ENCODE assay signal across 13 cellular contexts in genomic region chr2:162316590-162316989, GRCh38. TPM values are rescaled to one million over a fixed set of nuclear protein-coding genes. Genes with fewer than 3 reads are reported as not detected.
DNase-seq lines count a peak whose midpoint lies in the region; ATAC-seq and TF ChIP-seq lines count a peak whose summit lies in the region.
"Had no signal": no experiment of that assay in that cellular context is flagged by ENCODE, and none has a peak within 500 bp of the region (broad histone marks: within the 10 kb centered on the region; RNA-seq: fewer than 3 reads in every experiment).

No MANE protein-coding gene starts in this region.

- no peak for TF ChIP-seq CTCF in OCI-LY7 (conservative IDR thresholded peaks at IDR 0.05; ENCODE audit: low read length)
- no peak for TF ChIP-seq CTCF in dorsolateral prefrontal cortex (IDR thresholded peaks at IDR 0.05 in 54 of 56, conservative IDR thresholded peaks at IDR 0.05 in 2 of 56; ENCODE audit: low read depth in 1 of 56, partially characterized antibody in 56 of 56)

- intact Hi-C loops in OCI-LY7 (cut with micrococcal nuclease; ENCODE audit: unreplicated experiment): no loop called here
- intact Hi-C loops in dorsolateral prefrontal cortex (cut with DNase I): no loop called here

- H3K4me3 ChIP-seq in OCI-LY7 (ENCODE audit: low read depth, low read length, poor library complexity, severe bottlenecking): peak overlapping the region; percentile 100
- H3K4me3 ChIP-seq in dorsolateral prefrontal cortex: peak overlapping the region in 30 of 59 donors; percentile 0 to 94 (median 68)
- H3K4me3 ChIP-seq in skin epidermis: peak overlapping the region in 5 of 7 experiments; percentile 56 to 98 (median 97)

- peaks cover 3% of the 10 kb centered on the region for H3K9me3 Mint-ChIP-seq in T-helper 1 cell treated with Interleukin-12 subunit alpha and Interleukin-12 subunit beta and Interleukin-4 antibody, amounts not matched to agents 30 μg/mL and 1 μg/mL, for 36 hours

- H3K27me3 ChIP-seq in dorsolateral prefrontal cortex: no peaks in the 10 kb centered on the region

- H3K9me2 ChIP-seq in OCI-LY7 (ENCODE audit: insufficient read depth, low read length): no peaks in the 10 kb centered on the region
- H3K9me2 ChIP-seq: SK-N-SH had no signal

- no peaks in the 10 kb centered on the region for H3K27me3 Mint-ChIP-seq in T-helper 1 cell treated with Interleukin-12 subunit alpha and Interleukin-12 subunit beta and Interleukin-4 antibody, amounts not matched to agents 30 μg/mL and 1 μg/mL, for 36 hours (ENCODE audit: low read depth)

- peaks cover 70% of the 10 kb centered on the region for H3K4me1 Mint-ChIP-seq in T-helper 1 cell treated with Interleukin-12 subunit alpha and Interleukin-12 subunit beta and Interleukin-4 antibody, amounts not matched to agents 30 μg/mL and 1 μg/mL, for 36 hours (ENCODE audit: low read depth)

- BruUV-seq in OCI-LY7 (replicated peaks; lab: Mats Ljungman, UMichigan): no TSS peak

- H3K27ac ChIP-seq in OCI-LY7 (ENCODE audit: low read depth, low read length, poor library complexity, severe bottlenecking) (no peak overlapping the region), dorsolateral prefrontal cortex (peak overlapping the region in 2 of 59 donors; percentile 3 to 13), skin epidermis (peak overlapping the region in 1 of 21 experiments; percentile 98)
- H3K27ac ChIP-seq: 22Rv1 had no signal

- no peak for ATAC-seq in GM21825 (IDR thresholded peaks at IDR 0.05; ENCODE audit: unreplicated experiment)
- ATAC-seq: left ventricle myocardium superior had no signal

- POLR2A ChIA-PET in OCI-LY7 (lab: Charles Lee): interaction anchor here (0.9 to 1.4 kb wide), 4 partner anchors 10 to 27 kb away, joined by 3 read pairs; no protein-coding TSS in a partner anchor

- CTCF ChIA-PET in OCI-LY7 (lab: Charles Lee; ENCODE audit: unreplicated experiment): no interaction called here

- H3K9me3 ChIP-seq in OCI-LY7 (ENCODE audit: low read length): no peaks in the 10 kb centered on the region
- H3K9me3 ChIP-seq: SK-N-SH had no signal

- peak overlapping the region; percentile 76 for H3K27ac Mint-ChIP-seq in T-helper 1 cell treated with Interleukin-12 subunit alpha and Interleukin-12 subunit beta and Interleukin-4 antibody, amounts not matched to agents 30 μg/mL and 1 μg/mL, for 36 hours

- no peak overlapping the region; the same call in 1 of the 2 replicates for H2AFZ ChIP-seq in OCI-LY7 (ENCODE audit: low read length)

- DNase-seq in T-helper 1 cell (no peak), OCI-LY7 (ENCODE audit: low spot score) (no peak), dorsolateral prefrontal cortex (no peak), iPS-NIHi11 (ENCODE audit: low spot score) (no peak), RKO (ENCODE audit: low spot score) (no peak)
- DNase-seq: GOT3, left ventricle myocardium superior, NCI-H446, SK-N-SH had no signal

- no peaks in the 10 kb centered on the region for H4K20me1 ChIP-seq in OCI-LY7 (ENCODE audit: insufficient read depth, low read length)

- H3K36me3 ChIP-seq in OCI-LY7 (ENCODE audit: insufficient read depth, low read length): no peaks in the 10 kb centered on the region

- H3K36me3 Mint-ChIP-seq in T-helper 1 cell treated with Interleukin-12 subunit alpha and Interleukin-12 subunit beta and Interleukin-4 antibody, amounts not matched to agents 30 μg/mL and 1 μg/mL, for 36 hours (ENCODE audit: low read depth): peaks cover 35% of the 10 kb centered on the region

- H3K4me3 Mint-ChIP-seq in T-helper 1 cell treated with Interleukin-12 subunit alpha and Interleukin-12 subunit beta and Interleukin-4 antibody, amounts not matched to agents 30 μg/mL and 1 μg/mL, for 36 hours: peak overlapping the region; percentile 92

- peaks cover 28% of the 10 kb centered on the region for H3K79me2 ChIP-seq in OCI-LY7 (ENCODE audit: insufficient read depth, low read depth, low read length)

- H3K4me1 ChIP-seq in OCI-LY7 (ENCODE audit: insufficient read depth, low read length, poor library complexity, severe bottlenecking): peaks cover 36% of the 10 kb centered on the region

- peak overlapping the region; percentile 72 for H3K4me2 ChIP-seq in OCI-LY7 (ENCODE audit: low read length)
- H3K4me2 ChIP-seq: SK-N-SH had no signal

RNA-seq across cellular contexts. Expression of gene IFIH1, which starts 1.9 kb away (rescaled TPM):
- total RNA-seq in OCI-LY7 (2014; rRNA removed; shearing (Covaris generic)): 7.8 and 10.6 TPM in 2 replicates
- total RNA-seq in OCI-LY7 (2022) (12.3 and 13.6 TPM in 2 replicates), dorsolateral prefrontal cortex (10 to 100 TPM in 8 of 120 experiments, 1 to 10 TPM in 112; 2.8 to 27.5 (median 6.8) TPM)

RNA-seq across cellular contexts. Expression of gene GCA, which starts 27.3 kb away (rescaled TPM):
- 31.9 and 37.3 TPM in 2 replicates for total RNA-seq in OCI-LY7 (2014; rRNA removed; shearing (Covaris generic))
- 38.4 and 43.9 TPM in 2 replicates for total RNA-seq in OCI-LY7 (2022)
- 10 to 100 TPM; 12.4 to 77.9 (median 44.5) TPM for total RNA-seq in dorsolateral prefrontal cortex
